ENCODE assay signal across 9 cellular contexts in genomic region chr9:108182950-108183381, GRCh38.
DNase-seq lines count a peak whose midpoint lies in the region; ATAC-seq, FAIRE-seq and TF ChIP-seq lines count a peak whose summit lies in the region.
"Had no signal": no experiment of that assay in that cellular context is flagged by ENCODE, and none has a peak within 500 bp of the region (broad histone marks: within the 10 kb centered on the region; RNA-seq: fewer than 3 reads in every experiment).

No MANE protein-coding gene starts in this region.

- no peaks in the 10 kb centered on the region for H3K36me3 Mint-ChIP-seq in stimulated activated effector memory CD8-positive, alpha-beta T cell treated with anti-CD3 and anti-CD28 coated beads, Interleukin-12 subunit alpha, Interleukin-12 subunit beta, amount 100 ng/mL, for 72 hours

- intact Hi-C loops in esophagus muscularis mucosa (cut with DNase I) (no loop called here), kidney (cut with DNase I) (no loop called here), stomach (cut with DNase I; ENCODE audit: low total_unique reads) (no loop called here)

- no peaks in the 10 kb centered on the region for H3K4me1 Mint-ChIP-seq in stimulated activated effector memory CD8-positive, alpha-beta T cell treated with anti-CD3 and anti-CD28 coated beads, Interleukin-12 subunit alpha, Interleukin-12 subunit beta, amount 100 ng/mL, for 72 hours
- H3K4me1 Mint-ChIP-seq: central memory CD8-positive, alpha-beta T cell had no signal

- H3K27ac ChIP-seq in esophagus muscularis mucosa (replicated peaks in 1 of 4): no peak overlapping the region
- H3K27ac ChIP-seq in kidney (ENCODE audit: low read depth in 2 of 2, low read length in 2 of 2): no peak overlapping the region
- no peak overlapping the region for H3K27ac ChIP-seq in stomach

- WGBS in esophagus muscularis mucosa: 55% methylated on average over 5 of the region's 5 CpGs
- WGBS in stomach, 5 donors: 48 to 79% (median 70%) methylated on average over 5 of the region's 5 CpGs

- no peaks in the 10 kb centered on the region for H3K9me3 ChIP-seq in esophagus muscularis mucosa
- H3K9me3 ChIP-seq in kidney (ENCODE audit: control insufficient read depth in 1 of 2, low read length in 2 of 2): no peaks in the 10 kb centered on the region
- H3K9me3 ChIP-seq in stomach: no peaks in the 10 kb centered on the region

- ATAC-seq in GM21515 (IDR thresholded peaks at IDR 0.05; ENCODE audit: unreplicated experiment) (peak; percentile 80), HG03442 (IDR thresholded peaks at IDR 0.05; ENCODE audit: unreplicated experiment) (peak; percentile 88)
- ATAC-seq in stimulated activated effector memory CD8-positive, alpha-beta T cell treated with anti-CD3 and anti-CD28 coated beads, Interleukin-12 subunit alpha, Interleukin-12 subunit beta, amount 100 ng/mL, for 72 hours: no peak

- no peak overlapping the region for H3K4me3 Mint-ChIP-seq in stimulated activated effector memory CD8-positive, alpha-beta T cell treated with anti-CD3 and anti-CD28 coated beads, Interleukin-12 subunit alpha, Interleukin-12 subunit beta, amount 100 ng/mL, for 72 hours
- H3K4me3 Mint-ChIP-seq: central memory CD8-positive, alpha-beta T cell had no signal

- TF ChIP-seq EP300 in esophagus muscularis mucosa (IDR thresholded peaks at IDR 0.05) (no peak), stomach (IDR thresholded peaks at IDR 0.05) (no peak)

- FAIRE-seq in kidney (lab: Jason Lieb, UNC): no peak

- H3K36me3 ChIP-seq in esophagus muscularis mucosa (no peaks in the 10 kb centered on the region), kidney (ENCODE audit: control insufficient read depth in 1 of 2, insufficient read depth in 2 of 2, low read length in 2 of 2) (no peaks in the 10 kb centered on the region), stomach (no peaks in the 10 kb centered on the region)

- no peak overlapping the region for H3K4me3 ChIP-seq in esophagus muscularis mucosa
- no peak overlapping the region for H3K4me3 ChIP-seq in kidney (ENCODE audit: low read length in 2 of 2)
- no peak overlapping the region for H3K4me3 ChIP-seq in stomach

- no peak overlapping the region for H3K9ac ChIP-seq in kidney (ENCODE audit: low read length in 2 of 2)

- peaks cover 6 to 22% (median 13%) of the 10 kb centered on the region in 4 donors for H3K4me1 ChIP-seq in esophagus muscularis mucosa
- no peaks in the 10 kb centered on the region for H3K4me1 ChIP-seq in kidney (ENCODE audit: control insufficient read depth in 1 of 2, insufficient read depth in 1 of 2, low read depth in 1 of 2, low read length in 2 of 2)
- peaks cover 0 to 18% (median 3%) of the 10 kb centered on the region in 4 donors for H3K4me1 ChIP-seq in stomach

- peak; percentile 13 for DNase-seq in GM10266 (ENCODE audit: extremely low spot score)
- DNase-seq in esophagus muscularis mucosa (ENCODE audit: extremely low spot score): peak; percentile 77
- no peak for DNase-seq in stimulated activated effector memory CD8-positive, alpha-beta T cell treated with anti-CD3 and anti-CD28 coated beads, Interleukin-12 subunit alpha, Interleukin-12 subunit beta, amount 100 ng/mL, for 72 hours (ENCODE audit: low spot score in 2 of 2)
- DNase-seq in stimulated activated CD4-positive, alpha-beta T cell treated with anti-CD3 and anti-CD28 coated beads, Interleukin-4, amount 100 ng/mL, for 24 hours: no peak
- no peak for DNase-seq in kidney
- no peak for DNase-seq in stomach

- H3K27me3 ChIP-seq in esophagus muscularis mucosa: no peaks in the 10 kb centered on the region
- H3K27me3 ChIP-seq in stomach: no peaks in the 10 kb centered on the region

- TF ChIP-seq CTCF in GM10266 (IDR thresholded peaks at IDR 0.05; ENCODE audit: control insufficient read depth, insufficient read depth, low read depth, missing control alignments) (no peak), esophagus muscularis mucosa (IDR thresholded peaks at IDR 0.05) (no peak), kidney (IDR thresholded peaks at IDR 0.05; ENCODE audit: borderline replicate concordance, extremely low read depth, insufficient read depth) (no peak), stomach (IDR thresholded peaks at IDR 0.05) (no peak)

- TF ChIP-seq POLR2A in esophagus muscularis mucosa (IDR thresholded peaks at IDR 0.05; ENCODE audit: low read depth) (no peak), stomach (IDR thresholded peaks at IDR 0.05) (no peak)

- H3K9me3 Mint-ChIP-seq in stimulated activated effector memory CD8-positive, alpha-beta T cell treated with anti-CD3 and anti-CD28 coated beads, Interleukin-12 subunit alpha, Interleukin-12 subunit beta, amount 100 ng/mL, for 72 hours: peaks cover 14% of the 10 kb centered on the region

- H3K27ac Mint-ChIP-seq in stimulated activated effector memory CD8-positive, alpha-beta T cell treated with anti-CD3 and anti-CD28 coated beads, Interleukin-12 subunit alpha, Interleukin-12 subunit beta, amount 100 ng/mL, for 72 hours: no peak overlapping the region

Comparison
In these comparisons a context has a peak if more than half of its experiments do, and no peak if none do; other contexts are left out.
1. DNase-seq: peak in GM10266 (single experiment) and esophagus muscularis mucosa (single experiment); none in stimulated activated effector memory CD8-positive, alpha-beta T cell treated with anti-CD3 and anti-CD28 coated beads, Interleukin-12 subunit alpha, Interleukin-12 subunit beta, amount 100 ng/mL, for 72 hours (0 of 2), stimulated activated CD4-positive, alpha-beta T cell treated with anti-CD3 and anti-CD28 coated beads, Interleukin-4, amount 100 ng/mL, for 24 hours (single experiment), kidney (single experiment) and stomach (single experiment).